In the genomic region with DNA sequence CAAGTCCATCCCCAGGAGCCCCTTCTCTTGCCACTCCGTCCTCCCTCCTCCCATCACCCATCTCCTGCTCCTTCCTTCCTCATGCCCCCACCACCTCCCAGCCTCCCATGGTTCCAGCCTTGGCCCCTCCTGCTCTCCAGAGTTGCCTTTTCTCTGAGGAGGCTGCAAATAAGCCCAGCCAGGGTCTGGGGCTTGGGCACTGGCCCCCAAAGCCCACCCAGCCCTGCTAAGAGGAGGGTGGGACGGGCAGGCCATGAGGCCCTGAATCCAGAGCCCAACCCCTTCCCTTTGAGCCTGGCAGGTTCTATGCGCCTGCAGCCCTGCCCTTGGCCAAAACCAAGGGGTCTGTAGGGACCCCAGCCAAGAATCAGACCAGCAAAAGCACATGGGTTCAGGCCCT, we compare ENCODE assay signal across 23 cellular contexts.
DNase-seq lines count a peak whose midpoint lies in the region; ATAC-seq and TF ChIP-seq lines count a peak whose summit lies in the region.
"Had no signal": no experiment of that assay in that cellular context is flagged by ENCODE, and none has a peak within 500 bp of the region (broad histone marks: within the 10 kb centered on the region; RNA-seq: fewer than 3 reads in every experiment).

No MANE protein-coding gene starts in this region.

- in situ Hi-C loops in IMR-90 (cut with MboI; ENCODE audit: low sequenced_read_pairs): no loop called here

- no peak overlapping the region for H4K8ac ChIP-seq in IMR-90 (ENCODE audit: low read depth in 2 of 2, low read length in 2 of 2)
- no peak overlapping the region for H4K8ac ChIP-seq in mesenchymal stem cell (ENCODE audit: low read length)

- peaks cover 66% of the 10 kb centered on the region for H3K4me1 ChIP-seq in BLaER1
- H3K4me1 ChIP-seq in IMR-90 (ENCODE audit: control insufficient read depth, insufficient read depth, low read length): peaks cover 11% of the 10 kb centered on the region
- peaks cover 20% of the 10 kb centered on the region for H3K4me1 ChIP-seq in mesenchymal stem cell (ENCODE audit: control insufficient read depth, insufficient read depth, low read depth, low read length)
- H3K4me1 ChIP-seq in spleen: peaks cover 12 to 78% (median 66%) of the 10 kb centered on the region in 6 donors

- peak overlapping the region; percentile 18; the same call in 1 of the 2 replicates for H2BK20ac ChIP-seq in IMR-90 (ENCODE audit: low read depth, low read length)

- H2AK9ac ChIP-seq in IMR-90 (replicated peaks; ENCODE audit: low read depth, low read length, poor library complexity): no peak overlapping the region

- H2BK15ac ChIP-seq in IMR-90 (ENCODE audit: low read depth, low read length) (no peak overlapping the region; the same call in 2 of the 3 replicates), mesenchymal stem cell (ENCODE audit: low read depth, poor library complexity, severe bottlenecking) (peak overlapping the region; percentile 87)

- DNase-seq in IMR-90: no peak
- no peak for DNase-seq in mesenchymal stem cell
- peak; percentile 70 for DNase-seq in spleen
- DNase-seq in DMS53 (lab: John Stamatoyannopoulos, UW): no peak
- no peak for DNase-seq in HT-29 (ENCODE audit: low spot score)
- no peak for DNase-seq in globus pallidus (ENCODE audit: low spot score)
- DNase-seq: activated CD4-positive, alpha-beta T cell treated with anti-CD3 and anti-CD28 coated beads, Interleukin-2, amount 50 U/mL, for 4 hours; CD8-positive, alpha-beta T cell; DMS 273 treated with DMSO at 0.1 percent for 48 hours; mucosa of descending colon; NCI-H2081 treated with DMSO at 0.1 percent for 48 hours; NCI-H345; NCI-H82; OCI-M1; small intestine; stimulated activated CD4-positive, alpha-beta T cell treated with anti-CD3 and anti-CD28 coated beads, Interleukin-2, amount 100 ng/mL, for 24 hours; testis had no signal

- peak overlapping the region; percentile 7 to 97 for H2BK12ac ChIP-seq in mesenchymal stem cell (ENCODE audit: low read length in 2 of 2)

- H3K27ac ChIP-seq in BLaER1 (peak overlapping the region; percentile 85), IMR-90 (ENCODE audit: insufficient read depth, low read length) (no peak overlapping the region), mesenchymal stem cell (ENCODE audit: low read length, poor library complexity, severe bottlenecking) (no peak overlapping the region), spleen (peak overlapping the region in 6 of 8 donors; percentile 36 to 78 (median 61))
- H3K27ac ChIP-seq: epithelial cell of prostate had no signal

- no peak overlapping the region for H3K14ac ChIP-seq in IMR-90 (replicated peaks; ENCODE audit: low read depth, low read length)
- no peak overlapping the region for H3K14ac ChIP-seq in mesenchymal stem cell (ENCODE audit: low read length in 2 of 2)

- H3K79me1 ChIP-seq in IMR-90 (ENCODE audit: low read depth in 1 of 2, low read length in 2 of 2) (peaks cover 0 to 16% of the 10 kb centered on the region in 2 experiments; a peak in 2 of 4 replicates), mesenchymal stem cell (replicated peaks; ENCODE audit: low read length, poor library complexity, severe bottlenecking) (no peaks in the 10 kb centered on the region)

- no peak for ATAC-seq in IMR-90 (ENCODE audit: low read depth)
- ATAC-seq: activated T-helper 17 cell treated with anti-CD3 and anti-CD28 coated beads, Interleukin-2, amount 50 U/mL, for 72 hours; CD8-positive, alpha-beta T cell; K562; mucosa of descending colon; WTC11 had no signal

- H3K9ac ChIP-seq in BLaER1 (no peak overlapping the region), IMR-90 (ENCODE audit: low read depth, low read length) (no peak overlapping the region), mesenchymal stem cell (ENCODE audit: low read length) (no peak overlapping the region)

- H4K91ac ChIP-seq in IMR-90 (ENCODE audit: insufficient read depth, low read depth, low read length) (no peak overlapping the region), mesenchymal stem cell (ENCODE audit: low read length) (peak overlapping the region; percentile 83)

- no peaks in the 10 kb centered on the region for H3K9me3 ChIP-seq in BLaER1
- no peaks in the 10 kb centered on the region for H3K9me3 ChIP-seq in IMR-90 (ENCODE audit: control insufficient read depth, insufficient read depth, low read length)
- no peaks in the 10 kb centered on the region for H3K9me3 ChIP-seq in mesenchymal stem cell (ENCODE audit: control insufficient read depth, low read length)
- no peaks in the 10 kb centered on the region for H3K9me3 ChIP-seq in spleen
- H3K9me3 ChIP-seq: MG63, mucosa of descending colon, testis had no signal

- H3K36me3 ChIP-seq in BLaER1: no peaks in the 10 kb centered on the region
- H3K36me3 ChIP-seq in IMR-90 (ENCODE audit: control insufficient read depth, insufficient read depth, low read length): no peaks in the 10 kb centered on the region
- H3K36me3 ChIP-seq in mesenchymal stem cell (ENCODE audit: control insufficient read depth in 1 of 2, insufficient read depth in 2 of 2, low read depth in 1 of 2, low read length in 2 of 2): peaks cover 0 to 4% of the 10 kb centered on the region in 2 experiments
- no peaks in the 10 kb centered on the region for H3K36me3 ChIP-seq in spleen
- H3K36me3 ChIP-seq: MG63 had no signal

- no peak overlapping the region for H3K56ac ChIP-seq in IMR-90 (ENCODE audit: extremely low read depth, insufficient read depth, low read length)

- 93% methylated on average over 2 of the region's 3 CpGs; no CpG with 5 or more reads in 1 of the 2 experiments for WGBS in IMR-90 (ENCODE audit: extremely low coverage in 2 of 2, insufficient read length in 1 of 2), 2 experiments
- WGBS in mesenchymal stem cell: 99% methylated on average over 3 of the region's 3 CpGs
- WGBS in spleen, 5 donors: 85 to 92% (median 86%) methylated on average over 1 to 3 of the region's 3 CpGs

- TF ChIP-seq CTCF in IMR-90 (conservative IDR thresholded peaks at IDR 0.05; ENCODE audit: low read depth, low read length) (no peak), spleen (IDR thresholded peaks at IDR 0.05 in 8 of 11, conservative IDR thresholded peaks at IDR 0.05 in 3 of 11) (no peak)

- H4K20me1 ChIP-seq in BLaER1 (no peaks in the 10 kb centered on the region), IMR-90 (ENCODE audit: insufficient read depth, low read length) (no peaks in the 10 kb centered on the region)

- H3K4me3 ChIP-seq in BLaER1 (0 out of 2 replicates have a peak overlapping the region, but pooled peaks have one; percentile 22), IMR-90 (ENCODE audit: insufficient read depth, low read depth, low read length) (no peak overlapping the region), mesenchymal stem cell (ENCODE audit: insufficient read depth in 1 of 2, low read depth in 1 of 2, low read length in 2 of 2) (no peak overlapping the region), spleen (no peak overlapping the region)
- H3K4me3 ChIP-seq: K562, MG63, mucosa of descending colon, testis had no signal

- H3K23ac ChIP-seq in IMR-90 (ENCODE audit: low read depth, low read length) (no peak overlapping the region), mesenchymal stem cell (ENCODE audit: low read length in 2 of 2) (no peak overlapping the region)

- 0 out of 2 replicates have a peak overlapping the region, but pooled peaks have one; percentile 44 for H2BK120ac ChIP-seq in IMR-90 (ENCODE audit: low read depth, low read length)
- no peak overlapping the region for H2BK120ac ChIP-seq in mesenchymal stem cell (ENCODE audit: low read depth, low read length)

- BruUV-seq in IMR-90 (replicated peaks; lab: Mats Ljungman, UMichigan): no TSS peak

- no peak overlapping the region for H3K18ac ChIP-seq in IMR-90 (ENCODE audit: low read depth, low read length)
- peak overlapping the region; percentile 29 to 69 for H3K18ac ChIP-seq in mesenchymal stem cell (ENCODE audit: low read depth in 1 of 2, low read length in 2 of 2)

- POLR2A ChIA-PET in IMR-90 (lab: Charles Lee; ENCODE audit: unreplicated experiment): no interaction called here

- H3K4ac ChIP-seq in IMR-90 (ENCODE audit: low read depth, low read length) (peak overlapping the region; percentile 56; the same call in 1 of the 2 replicates), mesenchymal stem cell (ENCODE audit: low read depth in 1 of 2, low read length in 2 of 2) (peak overlapping the region in 1 of 2 experiments; percentile 46)

- intact Hi-C loops in IMR-90 (cut with micrococcal nuclease) (no loop called here), spleen (cut with DNase I; ENCODE audit: low total_unique reads) (no loop called here)

- H4K5ac ChIP-seq in IMR-90 (ENCODE audit: low read depth, low read length): no peak overlapping the region

- H3K4me2 ChIP-seq in BLaER1 (peak overlapping the region; percentile 89), IMR-90 (ENCODE audit: low read depth, low read length) (no peak overlapping the region), mesenchymal stem cell (ENCODE audit: low read length, poor library complexity, severe bottlenecking) (no peak overlapping the region)

- H2BK5ac ChIP-seq in IMR-90 (ENCODE audit: low read depth, low read length, poor library complexity, severe bottlenecking) (no peak overlapping the region), mesenchymal stem cell (ENCODE audit: low read depth, low read length, poor library complexity, severe bottlenecking) (no peak overlapping the region)

- H2AFZ ChIP-seq in IMR-90 (replicated peaks; ENCODE audit: low read length, poor library complexity): no peak overlapping the region
- H2AFZ ChIP-seq in mesenchymal stem cell (ENCODE audit: low read depth, low read length): no peak overlapping the region

- CTCF ChIA-PET in IMR-90 (lab: Yijun Ruan, JAX): no interaction called here

- no peaks in the 10 kb centered on the region for H3K27me3 ChIP-seq in BLaER1
- no peaks in the 10 kb centered on the region for H3K27me3 ChIP-seq in IMR-90 (ENCODE audit: control insufficient read depth, insufficient read depth, low read length)
- H3K27me3 ChIP-seq in mesenchymal stem cell (ENCODE audit: control insufficient read depth in 1 of 2, insufficient read depth in 1 of 2, low read length in 2 of 2): no peaks in the 10 kb centered on the region
- no peaks in the 10 kb centered on the region for H3K27me3 ChIP-seq in spleen (replicated peaks in 1 of 7)
- H3K27me3 ChIP-seq: MG63, testis had no signal

- dilution Hi-C loops in IMR-90 (cut with HindIII; ENCODE audit: low sequenced_read_pairs, unreplicated experiment): no loop called here

- peaks cover 17% of the 10 kb centered on the region for H3K9me1 ChIP-seq in IMR-90 (ENCODE audit: insufficient read depth, low read length)

- H2AK5ac ChIP-seq in IMR-90 (ENCODE audit: low read depth, low read length) (peak overlapping the region; percentile 51), mesenchymal stem cell (ENCODE audit: low read length, severe bottlenecking) (peak overlapping the region; percentile 92)

- TF ChIP-seq RAD21 in IMR-90 (IDR thresholded peaks at IDR 0.05; ENCODE audit: low read length): no peak

- TF ChIP-seq POLR2A in IMR-90 (IDR thresholded peaks at IDR 0.05; ENCODE audit: low read depth, low read length) (no peak), spleen (IDR thresholded peaks at IDR 0.05) (no peak)

TF ChIP-seq in IMR-90, 13 proteins besides CTCF, POLR2A, EP300 and RAD21 (continues in another document):
- no peak for TF ChIP-seq RCOR1 (IDR thresholded peaks at IDR 0.05; ENCODE audit: insufficient replicate concordance, low read length)

Comparison
In these comparisons a context has a peak if more than half of its experiments do, and no peak if none do; other contexts are left out.
1. H3K27ac ChIP-seq: peak in BLaER1 (single experiment) and spleen (6 of 8); none in IMR-90 (single experiment) and mesenchymal stem cell (single experiment).